In the genomic region with DNA sequence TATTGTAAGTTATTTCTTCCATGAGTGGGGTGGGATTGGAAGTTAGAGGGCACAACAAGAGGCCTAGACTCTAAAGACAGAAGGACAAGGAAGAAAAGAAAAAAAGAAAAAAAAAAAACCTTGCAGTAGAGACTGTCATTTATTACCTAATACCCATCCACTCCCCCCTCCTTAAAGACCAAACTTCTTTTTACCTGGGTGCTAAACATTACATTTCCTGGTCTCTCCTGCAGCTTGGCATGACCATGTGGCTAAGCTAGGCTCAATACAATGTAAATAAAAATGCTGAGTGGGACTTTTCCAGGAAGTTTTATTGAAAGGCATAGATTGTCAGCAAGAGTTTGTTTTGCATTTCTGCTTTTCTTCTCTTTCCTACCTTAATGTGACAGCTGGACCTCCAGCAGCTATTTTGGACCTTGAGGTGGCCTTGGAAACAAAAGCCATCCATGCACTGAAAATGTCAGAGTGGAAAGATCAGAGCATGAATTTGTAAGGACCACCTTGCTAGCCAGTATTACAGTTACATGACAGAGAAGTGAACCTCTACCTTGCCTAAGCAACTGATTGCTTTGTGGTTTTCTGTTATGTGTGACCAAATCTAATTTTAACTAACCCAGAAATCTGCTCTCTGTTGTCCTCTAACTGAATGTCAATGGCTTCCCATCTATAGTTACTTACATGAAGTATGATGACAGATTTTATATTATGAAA, we compare ENCODE assay signal across 9 cellular contexts.
DNase-seq lines count a peak whose midpoint lies in the region; ATAC-seq and TF ChIP-seq lines count a peak whose summit lies in the region.
"Had no signal": no experiment of that assay in that cellular context is flagged by ENCODE, and none has a peak within 500 bp of the region (broad histone marks: within the 10 kb centered on the region; RNA-seq: fewer than 3 reads in every experiment).

No MANE protein-coding gene starts in this region.

- no peak overlapping the region for H2BK15ac ChIP-seq in H9 (ENCODE audit: low read depth, low read length)

- H3K23ac ChIP-seq in H9 (ENCODE audit: insufficient read length, low read depth, low read length): no peak overlapping the region

- no peak overlapping the region for H2AFZ ChIP-seq in H9 (ENCODE audit: low read length)

- H3K27ac Mint-ChIP-seq in central memory CD8-positive, alpha-beta T cell (ENCODE audit: low read depth): peak overlapping the region; percentile 74
- H3K27ac Mint-ChIP-seq in H9: no peak overlapping the region

- H3K36me3 Mint-ChIP-seq in central memory CD8-positive, alpha-beta T cell (ENCODE audit: insufficient read depth): peaks cover 2% of the 10 kb centered on the region
- no peaks in the 10 kb centered on the region for H3K36me3 Mint-ChIP-seq in H9 (ENCODE audit: insufficient read depth in 1 of 3, low read depth in 3 of 3)

- no peak overlapping the region for H3K9ac ChIP-seq in H9 (ENCODE audit: extremely low read depth, insufficient read length, low read length)

- H3K79me1 ChIP-seq in H9 (ENCODE audit: insufficient read depth, low read depth, low read length, poor library complexity, severe bottlenecking): no peaks in the 10 kb centered on the region

- H3K4me2 ChIP-seq in H9 (ENCODE audit: insufficient read depth, insufficient read length, low read length): no peak overlapping the region

- no peaks in the 10 kb centered on the region for H3K27me3 Mint-ChIP-seq in central memory CD8-positive, alpha-beta T cell
- H3K27me3 Mint-ChIP-seq in H9 (ENCODE audit: low read depth): 0 out of 2 replicates have a peak, but pooled peaks cover 2% of the 10 kb centered on the region

- no peak overlapping the region for H2BK12ac ChIP-seq in H9 (ENCODE audit: insufficient read length, low read depth, low read length)

- no peaks in the 10 kb centered on the region for H3K9me3 ChIP-seq in H9 (ENCODE audit: control insufficient read depth, low read depth, low read length)

- H4K5ac ChIP-seq in H9 (ENCODE audit: insufficient read length, low read depth, low read length): no peak overlapping the region

- no peak overlapping the region for H3K56ac ChIP-seq in H9 (ENCODE audit: insufficient read length, low read depth, low read length)

- TF ChIP-seq CTCF in H9 (conservative IDR thresholded peaks at IDR 0.05): no peak

- no peak overlapping the region for H3T11ph ChIP-seq in H9 (ENCODE audit: low read length)

- peaks cover 64% of the 10 kb centered on the region for H3K4me1 Mint-ChIP-seq in central memory CD8-positive, alpha-beta T cell
- peaks cover 19 to 27% of the 10 kb centered on the region in 2 experiments for H3K4me1 Mint-ChIP-seq in H9

- H3K4me3 Mint-ChIP-seq in central memory CD8-positive, alpha-beta T cell: peak overlapping the region; percentile 56
- H3K4me3 Mint-ChIP-seq in H9: no peak overlapping the region

- H2BK120ac ChIP-seq in H9 (ENCODE audit: low read depth, low read length, poor library complexity, severe bottlenecking): no peak overlapping the region

- H4K91ac ChIP-seq in H9 (ENCODE audit: insufficient read length, low read depth, low read length): no peak overlapping the region

- no peaks in the 10 kb centered on the region for H3K79me2 ChIP-seq in H9 (ENCODE audit: insufficient read depth, low read length)

- H2BK20ac ChIP-seq in H9 (ENCODE audit: low read depth, low read length, poor library complexity, severe bottlenecking): no peak overlapping the region

- no peak overlapping the region for H2BK5ac ChIP-seq in H9 (ENCODE audit: insufficient read length, low read length)

- H4K20me1 ChIP-seq in H9 (ENCODE audit: control insufficient read depth, insufficient read depth, insufficient read length): no peaks in the 10 kb centered on the region

- no peak overlapping the region for H4K8ac ChIP-seq in H9 (replicated peaks; ENCODE audit: insufficient read length, low read depth, low read length)

- H3K4ac ChIP-seq in H9 (ENCODE audit: low read depth, low read length): no peak overlapping the region

- H3K14ac ChIP-seq in H9 (ENCODE audit: insufficient read depth, low read length): no peak overlapping the region

- H3K27me3 ChIP-seq in H9 (ENCODE audit: insufficient read depth, low read length): no peaks in the 10 kb centered on the region

- H3K27ac ChIP-seq in H9 (ENCODE audit: insufficient read length, low read depth, low read length): no peak overlapping the region

- no peaks in the 10 kb centered on the region for H3K23me2 ChIP-seq in H9 (ENCODE audit: insufficient read length, low read depth, low read length, poor library complexity, severe bottlenecking)

- no peak overlapping the region for H3K18ac ChIP-seq in H9 (ENCODE audit: insufficient read length, low read depth, low read length)

- peaks cover 5% of the 10 kb centered on the region for H3K9me3 Mint-ChIP-seq in central memory CD8-positive, alpha-beta T cell
- H3K9me3 Mint-ChIP-seq in H9: peaks cover 0 to 3% of the 10 kb centered on the region in 2 experiments; a peak in 1 of 5 replicates

- H3K4me1 ChIP-seq in H9 (ENCODE audit: insufficient read depth, low read length): no peaks in the 10 kb centered on the region

- DNase-seq in central memory CD8-positive, alpha-beta T cell (ENCODE audit: low spot score in 2 of 2): no peak
- no peak for DNase-seq in effector CD4-positive, alpha-beta T cell
- DNase-seq in NCI-H2171 treated with DMSO at 0.1 percent for 48 hours (lab: John Stamatoyannopoulos, UW) (no peak), T1000 (lab: John Stamatoyannopoulos, UW) (no peak), H9 (no peak)
- DNase-seq: substantia nigra had no signal

- ATAC-seq in GM18861 (IDR thresholded peaks at IDR 0.05; ENCODE audit: unreplicated experiment): peak; percentile 95
- ATAC-seq in GM21576 (IDR thresholded peaks at IDR 0.05; ENCODE audit: unreplicated experiment): peak; percentile 93
- ATAC-seq in HG03457 (IDR thresholded peaks at IDR 0.05; ENCODE audit: unreplicated experiment): peak; percentile 78
- ATAC-seq in central memory CD8-positive, alpha-beta T cell (replicated peaks; ENCODE audit: extremely low read depth, poor library complexity, severe bottlenecking): peak; percentile 19

- H2AK5ac ChIP-seq in H9 (ENCODE audit: insufficient read length, low read length): no peak overlapping the region

Comparison
In these comparisons a context has a peak if more than half of its experiments do, and no peak if none do; other contexts are left out.
1. ATAC-seq: peak in every context shown above with its lines; median percentile 95 in GM18861; 93 in GM21576; 78 in HG03457; 19 in central memory CD8-positive, alpha-beta T cell.